In genomic region chr2:236123716-236124115, GRCh38 we compare ENCODE assay signal across 35 cellular contexts. TPM values are rescaled to one million over a fixed set of nuclear protein-coding genes. Genes with fewer than 3 reads are reported as not detected.
"Had no signal": no experiment of that assay in that cellular context is flagged by ENCODE, and none has a peak within 500 bp of the region (broad histone marks: within the 10 kb centered on the region; RNA-seq: fewer than 3 reads in every experiment).

No MANE protein-coding gene starts in this region.

- DNase-seq: activated CD4-positive, alpha-beta memory T cell treated with anti-CD3 and anti-CD28 coated beads, Interleukin-2, amount 10 ng/mL, durations not matched to agents 7 days and 5 days; activated CD4-positive, alpha-beta T cell treated with anti-CD3 and anti-CD28 coated beads for 1 hour; activated CD4-positive, alpha-beta T cell treated with anti-CD3 and anti-CD28 coated beads for 36 hours; activated CD4-positive, alpha-beta T cell treated with anti-CD3 and anti-CD28 coated beads for 48 hours; activated CD4-positive, alpha-beta T cell treated with anti-CD3 and anti-CD28 coated beads, Interleukin-2, amount 10 ng/mL, durations not matched to agents 7 days and 5 days; activated CD4-positive, alpha-beta T cell treated with anti-CD3 and anti-CD28 coated beads, Interleukin-2, amount 50 U/mL, for 48 hours; activated CD4-positive, CD25-positive, alpha-beta regulatory T cell; activated CD8-positive, alpha-beta memory T cell treated with anti-CD3 and anti-CD28 coated beads for 24 hours; activated CD8-positive, alpha-beta memory T cell treated with anti-CD3 and anti-CD28 coated beads, Interleukin-2, amount 50 U/mL, for 4 hours; activated CD8-positive, alpha-beta T cell treated with anti-CD3 and anti-CD28 coated beads, Interleukin-2, amount 10 ng/mL, durations not matched to agents 7 days and 5 days; activated gamma-delta T cell treated with Interleukin-2 at 50 U/mL for 16 hours; activated naive CD4-positive, alpha-beta T cell; activated naive CD4-positive, alpha-beta T cell treated with anti-CD3 and anti-CD28 coated beads for 36 hours; activated naive CD8-positive, alpha-beta T cell treated with anti-CD3 and anti-CD28 coated beads for 36 hours; activated T-cell treated with anti-CD3 and anti-CD28 coated beads for 4 hours; activated T-cell treated with anti-CD3 and anti-CD28 coated beads, Interleukin-2, amount 50 U/mL, for 1 hour; activated T-cell treated with anti-CD3 and anti-CD28 coated beads, Interleukin-2, amount 50 U/mL, for 4 hours; activated T-cell treated with anti-CD3 and anti-CD28 coated beads, Interleukin-2, amount 50 U/mL, for 72 hours; adrenal gland; amniotic stem cell; body of pancreas; brain microvascular endothelial cell; central memory CD4-positive, alpha-beta T cell; SW 1271; T-helper 1 cell; T-helper 2 cell; T-helper 9 cell; WERI-Rb-1 had no signal

- H3K4me1 ChIP-seq: adrenal gland, body of pancreas, breast epithelium had no signal

- H3K36me3 ChIP-seq: adrenal gland, brain microvascular endothelial cell, breast epithelium had no signal

- H3K9me3 ChIP-seq: adrenal gland, body of pancreas, breast epithelium had no signal

- H3K27ac ChIP-seq: adrenal gland, body of pancreas, brain microvascular endothelial cell, breast epithelium, WERI-Rb-1 had no signal

- H3K4me3 ChIP-seq: adrenal gland, body of pancreas, breast epithelium had no signal

- H3K27me3 ChIP-seq: adrenal gland, body of pancreas, brain microvascular endothelial cell, breast epithelium had no signal

- ATAC-seq: activated CD4-positive, alpha-beta T cell treated with anti-CD3 and anti-CD28 coated beads for 36 hours; activated CD4-positive, CD25-positive, alpha-beta regulatory T cell treated with anti-CD3 and anti-CD28 coated beads, Interleukin-2, amount 50 U/mL, for 24 hours; activated CD8-positive, alpha-beta T cell treated with anti-CD3 and anti-CD28 coated beads, Interleukin-2, amount 10 ng/mL, durations not matched to agents 7 days and 5 days; activated T-cell treated with anti-CD3 and anti-CD28 coated beads, Interleukin-2, amount 50 U/mL, for 4 hours; activated T-cell treated with anti-CD3 and anti-CD28 coated beads, Interleukin-2, amount 50 U/mL, for 72 hours; activated T-helper 17 cell treated with anti-CD3 and anti-CD28 coated beads, Interleukin-2, amount 50 U/mL, for 72 hours; body of pancreas; WTC11 had no signal

RNA-seq across cellular contexts. Expression of gene GBX2, which starts 44.5 kb away (rescaled TPM):
- total RNA-seq: activated CD4-positive, alpha-beta memory T cell treated with anti-CD3 and anti-CD28 coated beads, Interleukin-2, amount 10 ng/mL, durations not matched to agents 7 days and 5 days; activated CD4-positive, alpha-beta T cell treated with anti-CD3 and anti-CD28 coated beads for 36 hours; activated CD4-positive, alpha-beta T cell treated with anti-CD3 and anti-CD28 coated beads, Interleukin-2, amount 10 ng/mL, durations not matched to agents 7 days and 5 days; activated CD8-positive, alpha-beta T cell treated with anti-CD3 and anti-CD28 coated beads, Interleukin-2, amount 10 ng/mL, durations not matched to agents 7 days and 5 days; activated naive CD4-positive, alpha-beta T cell treated with anti-CD3 and anti-CD28 coated beads for 36 hours; activated naive CD8-positive, alpha-beta T cell treated with anti-CD3 and anti-CD28 coated beads for 36 hours; activated T-cell treated with anti-CD3 and anti-CD28 coated beads, Interleukin-2, amount 50 U/mL, for 4 hours; activated T-cell treated with anti-CD3 and anti-CD28 coated beads, Interleukin-2, amount 50 U/mL, for 72 hours; activated T-helper 1 cell treated with anti-CD3 and anti-CD28 coated beads, Interleukin-12 subunit alpha, Interleukin-12 subunit beta, Interleukin-2, Interleukin-4 antibody, amounts not matched to agents 30 ng/mL and 10 ng/mL and 1 ng/mL, durations not matched to agents 14 hours and 24 hours and 36 hours; activated T-helper 17 cell treated with anti-CD3 and anti-CD28 coated beads, Interleukin-2, amount 50 U/mL, for 72 hours; adrenal gland; aorta; body of pancreas; breast epithelium; cardiac septum had no signal
- polyA plus RNA-seq: adrenal gland had no signal
